Comparison of ENCODE assay signal across 1 cellular context in genomic region chr6:149444360-149445094, GRCh38. TPM values are rescaled to one million over a fixed set of nuclear protein-coding genes. Genes with fewer than 3 reads are reported as not detected.
"Had no signal": no experiment of that assay in that cellular context is flagged by ENCODE, and none has a peak within 500 bp of the region (broad histone marks: within the 10 kb centered on the region; RNA-seq: fewer than 3 reads in every experiment).

No MANE protein-coding gene starts in this region.

RNA-seq across cellular contexts. Expression of gene ZC3H12D, which starts 40.3 kb away (rescaled TPM):
- total RNA-seq: endothelial cell of umbilical vein had no signal
